Comparison of ENCODE assay signal across 1 cellular context in the genomic region with DNA sequence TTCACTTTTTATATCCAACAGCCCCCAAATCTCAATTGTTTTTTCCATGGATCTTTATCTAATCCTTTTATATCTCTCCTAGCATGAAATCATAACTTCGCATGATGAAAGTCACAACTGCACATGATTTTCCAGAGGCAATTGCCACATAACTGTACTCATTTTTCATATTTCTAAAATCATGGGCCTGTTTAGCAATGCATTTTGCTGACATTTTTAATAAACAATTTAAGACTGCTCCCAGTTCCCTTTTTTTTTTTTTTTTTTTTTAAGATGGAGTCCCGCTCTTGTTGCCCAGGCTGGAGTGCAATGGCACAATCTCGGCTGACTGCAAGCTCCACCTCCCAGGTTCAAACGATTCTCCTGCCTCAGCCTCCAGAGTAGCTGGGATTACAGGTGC.
TF ChIP-seq lines count a peak whose summit lies in the region.

No MANE protein-coding gene starts in this region.

TF ChIP-seq in HepG2, 621 proteins besides CTCF, POLR2A, EP300 and RAD21 (continued from another document):
- TF ChIP-seq ELK4 (CRISPR knock-in tag; IDR thresholded peaks at IDR 0.05; ENCODE audit: borderline replicate concordance), result no peak
- no peak for TF ChIP-seq NCOA1 (CRISPR knock-in tag; IDR thresholded peaks at IDR 0.05)
- TF ChIP-seq TEAD3 (CRISPR knock-in tag; optimal IDR thresholded peaks at IDR 0.05; ENCODE audit: borderline replicate concordance), result no peak
- no peak for TF ChIP-seq CERS6 (CRISPR knock-in tag; IDR thresholded peaks at IDR 0.05)
